Comparison of ENCODE assay signal across 12 cellular contexts in the genomic region with DNA sequence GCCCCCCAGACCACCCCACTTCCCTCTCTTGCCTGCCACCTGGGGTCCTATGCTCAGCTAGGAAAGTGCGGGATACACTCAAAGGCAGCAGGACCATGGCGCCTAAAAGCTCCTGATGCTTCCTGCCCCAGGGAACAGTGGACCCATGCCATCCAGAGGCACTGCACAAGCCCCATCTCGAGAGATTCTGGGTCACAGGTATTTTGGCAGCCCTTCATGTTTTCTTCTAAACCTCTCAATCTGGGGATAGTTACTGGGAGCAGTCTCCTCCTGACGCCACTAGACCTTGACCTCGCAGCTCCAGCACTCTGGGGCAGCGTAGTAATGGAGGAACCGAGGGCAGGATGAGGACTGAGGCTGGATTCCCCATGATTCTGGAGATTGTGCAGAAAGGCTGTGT.
DNase-seq lines count a peak whose midpoint lies in the region; ATAC-seq, FAIRE-seq and TF ChIP-seq lines count a peak whose summit lies in the region.
"Had no signal": no experiment of that assay in that cellular context is flagged by ENCODE, and none has a peak within 500 bp of the region (broad histone marks: within the 10 kb centered on the region; RNA-seq: fewer than 3 reads in every experiment).

No MANE protein-coding gene starts in this region.

- H4K8ac ChIP-seq in trophoblast cell (ENCODE audit: low read depth, low read length), result no peak overlapping the region

- H3K27me3 ChIP-seq in colonic mucosa (no peaks in the 10 kb centered on the region), trophoblast cell (ENCODE audit: insufficient read depth, low read length) (no peaks in the 10 kb centered on the region)
- H3K27me3 ChIP-seq: spleen had no signal

- ATAC-seq in stimulated activated naive CD8-positive, alpha-beta T cell treated with anti-CD3 and anti-CD28 coated beads, Interleukin-15, Interleukin-2, amounts not matched to agents 100 U/mL and 50 U/mL, for 24 hours, result no peak

- H3K4me3 ChIP-seq in colonic mucosa (no peak overlapping the region), trophoblast cell (ENCODE audit: low read depth, low read length) (no peak overlapping the region)
- H3K4me3 ChIP-seq: spleen had no signal

- peak overlapping the region; percentile 38 for H2BK12ac ChIP-seq in trophoblast cell (ENCODE audit: low read length)

- WGBS in trophoblast cell (ENCODE audit: extremely low coverage, insufficient coverage, insufficient read length), result no CpG with 5 or more reads among the region's 7 CpGs

- FAIRE-seq in urothelium cell line (lab: Jason Lieb, UNC), result no peak

- peaks cover 22% of the 10 kb centered on the region for H3K79me1 ChIP-seq in trophoblast cell (ENCODE audit: low read length)

- H2AFZ ChIP-seq in trophoblast cell (ENCODE audit: insufficient read depth, low read length, poor library complexity), result no peak overlapping the region

- H3K9ac ChIP-seq in colonic mucosa (ENCODE audit: low read depth in 2 of 2, low read length in 2 of 2) (no peak overlapping the region), trophoblast cell (ENCODE audit: low read length) (no peak overlapping the region)

- peaks cover 5% of the 10 kb centered on the region for H3K9me3 Mint-ChIP-seq in stimulated activated naive CD8-positive, alpha-beta T cell treated with anti-CD3 and anti-CD28 coated beads, Interleukin-15, Interleukin-2, amounts not matched to agents 100 ng/mL and 50 ng/mL, for 24 hours

- intact Hi-C loops in colonic mucosa (cut with DNase I), result no loop called here

- no peaks in the 10 kb centered on the region for H3K36me3 ChIP-seq in colonic mucosa
- no peaks in the 10 kb centered on the region for H3K36me3 ChIP-seq in trophoblast cell (ENCODE audit: control insufficient read depth in 1 of 2, insufficient read depth in 2 of 2, low read length in 2 of 2)
- H3K36me3 ChIP-seq: neutrophil, spleen had no signal

- H3K36me3 Mint-ChIP-seq in stimulated activated naive CD8-positive, alpha-beta T cell treated with anti-CD3 and anti-CD28 coated beads, Interleukin-15, Interleukin-2, amounts not matched to agents 100 ng/mL and 50 ng/mL, for 24 hours (ENCODE audit: low read depth), result peaks cover 6% of the 10 kb centered on the region

- H2BK5ac ChIP-seq in trophoblast cell (ENCODE audit: low read depth, low read length, poor library complexity), result no peak overlapping the region

- TF ChIP-seq CTCF in colonic mucosa (IDR thresholded peaks at IDR 0.05), result no peak

- H3K4me2 ChIP-seq in trophoblast cell (ENCODE audit: low read length), result no peak overlapping the region

- no peaks in the 10 kb centered on the region for H3K79me2 ChIP-seq in trophoblast cell (ENCODE audit: control insufficient read depth, insufficient read depth, low read length, poor library complexity)

- H3K14ac ChIP-seq in trophoblast cell (ENCODE audit: low read length), result no peak overlapping the region

- H3K9me3 ChIP-seq in colonic mucosa (no peaks in the 10 kb centered on the region), trophoblast cell (ENCODE audit: insufficient read depth, low read depth, low read length) (peaks cover 5% of the 10 kb centered on the region)
- H3K9me3 ChIP-seq: neutrophil, spleen had no signal

- DNase-seq in stimulated activated naive CD8-positive, alpha-beta T cell treated with anti-CD3 and anti-CD28 coated beads, Interleukin-15, Interleukin-2, amounts not matched to agents 100 U/mL and 50 U/mL, for 24 hours, result no peak
- no peak for DNase-seq in colonic mucosa
- no peak for DNase-seq in trophoblast cell
- no peak for DNase-seq in hypothalamus (lab: John Stamatoyannopoulos, UW)
- no peak for DNase-seq in urothelium cell line (ENCODE audit: low spot score)
- DNase-seq in HuH-7.5 (ENCODE audit: low spot score), result no peak
- DNase-seq in hepatic stellate cell (ENCODE audit: low spot score), result no peak
- DNase-seq: NCI-H1417 treated with DMSO at 0.1 percent for 48 hours, NCI-H345, spleen had no signal

- peaks cover 6% of the 10 kb centered on the region for H3K4me1 ChIP-seq in colonic mucosa
- H3K4me1 ChIP-seq in trophoblast cell (ENCODE audit: control insufficient read depth in 1 of 2, insufficient read depth in 2 of 2, low read length in 2 of 2), result peaks cover 33% of the 10 kb centered on the region in 2 experiments

- peak overlapping the region; percentile 12 for H3K27ac ChIP-seq in colonic mucosa
- H3K27ac ChIP-seq in trophoblast cell (ENCODE audit: low read depth, low read length), result no peak overlapping the region
- H3K27ac ChIP-seq: neutrophil had no signal

- H2AK5ac ChIP-seq in trophoblast cell (ENCODE audit: low read length), result peak overlapping the region; percentile 5

- H4K12ac ChIP-seq in trophoblast cell (ENCODE audit: low read depth, low read length), result no peak overlapping the region

- H3K4me3 Mint-ChIP-seq in stimulated activated naive CD8-positive, alpha-beta T cell treated with anti-CD3 and anti-CD28 coated beads, Interleukin-15, Interleukin-2, amounts not matched to agents 100 ng/mL and 50 ng/mL, for 24 hours, result peak overlapping the region; percentile 65

- H3K4ac ChIP-seq in trophoblast cell (ENCODE audit: low read depth, low read length), result no peak overlapping the region

- no peak overlapping the region for H2BK120ac ChIP-seq in trophoblast cell (ENCODE audit: insufficient read depth, low read length, poor library complexity)

- peaks cover 18% of the 10 kb centered on the region for H3K27me3 Mint-ChIP-seq in stimulated activated naive CD8-positive, alpha-beta T cell treated with anti-CD3 and anti-CD28 coated beads, Interleukin-15, Interleukin-2, amounts not matched to agents 100 ng/mL and 50 ng/mL, for 24 hours

- no peak overlapping the region for H3K23ac ChIP-seq in trophoblast cell (ENCODE audit: low read length)

- peaks cover 82% of the 10 kb centered on the region for H3K4me1 Mint-ChIP-seq in stimulated activated naive CD8-positive, alpha-beta T cell treated with anti-CD3 and anti-CD28 coated beads, Interleukin-15, Interleukin-2, amounts not matched to agents 100 ng/mL and 50 ng/mL, for 24 hours (ENCODE audit: low read depth)

- H4K91ac ChIP-seq in trophoblast cell (ENCODE audit: low read depth, low read length), result peak overlapping the region; percentile 11

- no peak overlapping the region for H3K18ac ChIP-seq in trophoblast cell (ENCODE audit: low read length)

- H3K27ac Mint-ChIP-seq in stimulated activated naive CD8-positive, alpha-beta T cell treated with anti-CD3 and anti-CD28 coated beads, Interleukin-15, Interleukin-2, amounts not matched to agents 100 ng/mL and 50 ng/mL, for 24 hours, result peak overlapping the region; percentile 89
